Comparison of ENCODE assay signal across 1 cellular context in the genomic region with DNA sequence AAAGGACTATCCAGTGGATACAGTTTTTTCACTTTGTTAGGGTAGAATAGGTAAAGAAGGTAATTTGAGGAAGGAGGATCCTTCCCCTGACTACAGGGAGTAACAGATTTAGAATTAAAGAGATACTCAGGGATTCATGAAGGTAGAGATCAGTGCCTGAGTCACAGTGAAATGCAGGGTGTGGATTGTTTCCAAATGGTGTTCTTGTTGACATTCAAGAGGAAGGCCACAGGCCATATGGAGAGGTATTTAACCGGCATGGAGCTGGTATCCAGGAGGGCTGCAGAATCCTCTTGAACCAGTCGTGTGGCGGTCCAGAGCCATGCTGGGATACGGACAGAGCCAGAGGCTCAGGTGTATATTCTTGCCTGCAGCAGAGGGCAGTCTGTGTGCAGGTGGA.
TF ChIP-seq lines count a peak whose summit lies in the region.

No MANE protein-coding gene starts in this region.

TF ChIP-seq in Ishikawa, 13 proteins besides CTCF, POLR2A, EP300 and RAD21 (continued from another document):
- TF ChIP-seq, protein P1, sequence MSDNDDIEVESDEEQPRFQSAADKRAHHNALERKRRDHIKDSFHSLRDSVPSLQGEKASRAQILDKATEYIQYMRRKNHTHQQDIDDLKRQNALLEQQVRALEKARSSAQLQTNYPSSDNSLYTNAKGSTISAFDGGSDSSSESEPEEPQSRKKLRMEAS (IDR thresholded peaks at IDR 0.05), result no peak
- TF ChIP-seq TAF1 (IDR thresholded peaks at IDR 0.05; ENCODE audit: low read depth) (no peak), YY1 (IDR thresholded peaks at IDR 0.05; ENCODE audit: low read depth) (no peak), REST (IDR thresholded peaks at IDR 0.05; ENCODE audit: low read depth) (no peak), NFIC (IDR thresholded peaks at IDR 0.05) (no peak), CEBPB (IDR thresholded peaks at IDR 0.05) (no peak), ZBTB7A (IDR thresholded peaks at IDR 0.05; ENCODE audit: low read depth) (no peak), EGR1 (IDR thresholded peaks at IDR 0.05) (no peak)
